Comparison of ENCODE assay signal across 1 cellular context in the genomic region with DNA sequence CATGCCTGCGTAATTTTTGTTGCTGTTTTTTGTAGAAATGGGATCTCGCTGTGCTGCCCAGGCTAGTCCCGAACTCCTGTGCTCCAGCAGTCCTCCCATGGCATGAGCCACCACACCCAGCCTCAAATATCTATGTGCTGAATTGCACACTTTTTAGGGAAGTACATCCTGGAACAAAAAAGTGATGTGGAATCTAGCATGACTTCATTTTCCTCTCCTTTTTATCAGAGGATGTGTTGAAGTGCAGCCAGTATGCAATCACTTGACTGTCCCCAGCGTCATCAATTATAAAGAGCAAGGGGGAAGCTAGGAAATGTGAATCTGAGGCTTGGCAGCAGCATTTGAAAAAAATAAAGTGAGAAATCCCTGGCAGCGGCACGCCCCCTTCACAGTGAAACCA.
TF ChIP-seq lines count a peak whose summit lies in the region.

No MANE protein-coding gene starts in this region.

TF ChIP-seq in GM23338, 12 proteins besides CTCF, POLR2A, EP300 and RAD21:
- TF ChIP-seq STAT1 (IDR thresholded peaks at IDR 0.05; ENCODE audit: unreplicated experiment) (no peak), EZH2 (IDR thresholded peaks at IDR 0.05; ENCODE audit: low read depth, unreplicated experiment) (no peak), JUNB (IDR thresholded peaks at IDR 0.05; ENCODE audit: unreplicated experiment) (no peak), ZNF114 (CRISPR knock-in tag; IDR thresholded peaks at IDR 0.05) (no peak), CREB1 (CRISPR knock-in tag; IDR thresholded peaks at IDR 0.05; ENCODE audit: low read depth) (no peak)
- TF ChIP-seq, protein P1, sequence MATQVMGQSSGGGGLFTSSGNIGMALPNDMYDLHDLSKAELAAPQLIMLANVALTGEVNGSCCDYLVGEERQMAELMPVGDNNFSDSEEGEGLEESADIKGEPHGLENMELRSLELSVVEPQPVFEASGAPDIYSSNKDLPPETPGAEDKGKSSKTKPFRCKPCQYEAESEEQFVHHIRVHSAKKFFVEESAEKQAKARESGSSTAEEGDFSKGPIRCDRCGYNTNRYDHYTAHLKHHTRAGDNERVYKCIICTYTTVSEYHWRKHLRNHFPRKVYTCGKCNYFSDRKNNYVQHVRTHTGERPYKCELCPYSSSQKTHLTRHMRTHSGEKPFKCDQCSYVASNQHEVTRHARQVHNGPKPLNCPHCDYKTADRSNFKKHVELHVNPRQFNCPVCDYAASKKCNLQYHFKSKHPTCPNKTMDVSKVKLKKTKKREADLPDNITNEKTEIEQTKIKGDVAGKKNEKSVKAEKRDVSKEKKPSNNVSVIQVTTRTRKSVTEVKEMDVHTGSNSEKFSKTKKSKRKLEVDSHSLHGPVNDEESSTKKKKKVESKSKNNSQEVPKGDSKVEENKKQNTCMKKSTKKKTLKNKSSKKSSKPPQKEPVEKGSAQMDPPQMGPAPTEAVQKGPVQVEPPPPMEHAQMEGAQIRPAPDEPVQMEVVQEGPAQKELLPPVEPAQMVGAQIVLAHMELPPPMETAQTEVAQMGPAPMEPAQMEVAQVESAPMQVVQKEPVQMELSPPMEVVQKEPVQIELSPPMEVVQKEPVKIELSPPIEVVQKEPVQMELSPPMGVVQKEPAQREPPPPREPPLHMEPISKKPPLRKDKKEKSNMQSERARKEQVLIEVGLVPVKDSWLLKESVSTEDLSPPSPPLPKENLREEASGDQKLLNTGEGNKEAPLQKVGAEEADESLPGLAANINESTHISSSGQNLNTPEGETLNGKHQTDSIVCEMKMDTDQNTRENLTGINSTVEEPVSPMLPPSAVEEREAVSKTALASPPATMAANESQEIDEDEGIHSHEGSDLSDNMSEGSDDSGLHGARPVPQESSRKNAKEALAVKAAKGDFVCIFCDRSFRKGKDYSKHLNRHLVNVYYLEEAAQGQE (IDR thresholded peaks at IDR 0.05; ENCODE audit: unreplicated experiment) = no peak
- TF ChIP-seq, protein P2, sequence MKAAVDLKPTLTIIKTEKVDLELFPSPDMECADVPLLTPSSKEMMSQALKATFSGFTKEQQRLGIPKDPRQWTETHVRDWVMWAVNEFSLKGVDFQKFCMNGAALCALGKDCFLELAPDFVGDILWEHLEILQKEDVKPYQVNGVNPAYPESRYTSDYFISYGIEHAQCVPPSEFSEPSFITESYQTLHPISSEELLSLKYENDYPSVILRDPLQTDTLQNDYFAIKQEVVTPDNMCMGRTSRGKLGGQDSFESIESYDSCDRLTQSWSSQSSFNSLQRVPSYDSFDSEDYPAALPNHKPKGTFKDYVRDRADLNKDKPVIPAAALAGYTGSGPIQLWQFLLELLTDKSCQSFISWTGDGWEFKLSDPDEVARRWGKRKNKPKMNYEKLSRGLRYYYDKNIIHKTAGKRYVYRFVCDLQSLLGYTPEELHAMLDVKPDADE (IDR thresholded peaks at IDR 0.05) = no peak
